8 cellular contexts compared by ENCODE assay signal in genomic region chr2:100610381-100610831, GRCh38. TPM values are rescaled to one million over a fixed set of nuclear protein-coding genes. Genes with fewer than 3 reads are reported as not detected.
DNase-seq lines count a peak whose midpoint lies in the region; ATAC-seq and TF ChIP-seq lines count a peak whose summit lies in the region.

No MANE protein-coding gene starts in this region.

- peak; percentile 78 for TF ChIP-seq CTCF in cardiac muscle cell (IDR thresholded peaks at IDR 0.05; ENCODE audit: low read depth, low read length)

- no peak for ATAC-seq in GM19397 (IDR thresholded peaks at IDR 0.05; ENCODE audit: unreplicated experiment)

- no peaks in the 10 kb centered on the region for H3K27me3 ChIP-seq in cardiac muscle cell

- no peak overlapping the region for H3K4me3 ChIP-seq in cardiac muscle cell

- no peak overlapping the region for H3K27ac ChIP-seq in cardiac muscle cell

- no peaks in the 10 kb centered on the region for H3K36me3 ChIP-seq in cardiac muscle cell

- no peaks in the 10 kb centered on the region for H3K4me1 ChIP-seq in cardiac muscle cell (ENCODE audit: low read depth)

- H3K9me3 ChIP-seq in cardiac muscle cell (ENCODE audit: low read depth), result no peaks in the 10 kb centered on the region

- DNase-seq in Daoy (ENCODE audit: low read depth) (peak; percentile 79), HuH-7 (ENCODE audit: low spot score) (peak; percentile 83), SKM-1 treated with dmso at 0.1 percent for 144 hours (lab: John Stamatoyannopoulos, UW; ENCODE audit: unreplicated experiment) (peak; percentile 51), cardiac muscle cell (ENCODE audit: low read depth in 1 of 2, low spot score in 1 of 2) (peak; percentile 65 to 70), renal cortical epithelial cell (ENCODE audit: low read depth) (peak; percentile 8), amniotic stem cell (lab: John Stamatoyannopoulos, UW) (no peak)
- DNase-seq in activated naive CD4-positive, alpha-beta T cell treated with Interleukin-2 at 50 U/mL for 16 hours, result peak; percentile 76

RNA-seq across cellular contexts. Expression of gene PDCL3, which starts 47.6 kb away (rescaled TPM):
- 43.8 and 45.3 TPM in 2 replicates for total RNA-seq in Daoy (2014; rRNA removed; shearing (Covaris generic))
- 20.7 and 20.9 TPM in 2 replicates for total RNA-seq in cardiac muscle cell
- polyA plus RNA-seq in cardiac muscle cell, result 33.1 and 34.1 TPM in 2 replicates
- total RNA-seq in renal cortical epithelial cell, result 20.5 and 20.6 TPM in 2 replicates
